Comparison of ENCODE assay signal across 8 cellular contexts in genomic region chr5:91162534-91163381, GRCh38.
DNase-seq lines count a peak whose midpoint lies in the region; ATAC-seq, FAIRE-seq and TF ChIP-seq lines count a peak whose summit lies in the region.

No MANE protein-coding gene starts in this region.

- peak overlapping the region; percentile 40 to 56 for H3K27ac ChIP-seq in prostate gland

- 25% methylated on average over 6 of the region's 6 CpGs for WGBS in prostate gland

- TF ChIP-seq POLR2A in prostate gland (IDR thresholded peaks at IDR 0.05) = no peak

- no peaks in the 10 kb centered on the region for H3K36me3 ChIP-seq in prostate gland

- no peak for FAIRE-seq in urothelium cell line (lab: Jason Lieb, UNC)

- no peaks in the 10 kb centered on the region for H3K27me3 ChIP-seq in prostate gland (replicated peaks; ENCODE audit: insufficient read depth)

- intact Hi-C loops in prostate gland (cut with DNase I) = no loop called here

- H3K4me1 ChIP-seq in prostate gland (replicated peaks) = no peaks in the 10 kb centered on the region

- peak; percentile 25 for DNase-seq in NCI-H748 treated with DMSO at 0.1 percent for 48 hours (lab: John Stamatoyannopoulos, UW)
- peak; percentile 68 to 74 for DNase-seq in activated T-cell treated with anti-CD3 and anti-CD28 coated beads, Interleukin-2, amount 50 U/mL, for 48 hours
- DNase-seq in globus pallidus (ENCODE audit: low spot score) = peak; percentile 50
- DNase-seq in prostate gland (ENCODE audit: low spot score) = peak; percentile 87
- peak; percentile 81 for DNase-seq in urothelium cell line (ENCODE audit: low spot score)
- no peak for DNase-seq in germinal center (ENCODE audit: low spot score)

- no peak for TF ChIP-seq CTCF in prostate gland (IDR thresholded peaks at IDR 0.05)

- H3K4me3 ChIP-seq in prostate gland = no peak overlapping the region

- H3K9me3 ChIP-seq in prostate gland = no peaks in the 10 kb centered on the region

- ATAC-seq in GM18502 (IDR thresholded peaks at IDR 0.05; ENCODE audit: poor library complexity, unreplicated experiment) = peak; percentile 99
- peak; percentile 98 for ATAC-seq in HG02798 (IDR thresholded peaks at IDR 0.05; ENCODE audit: poor library complexity, unreplicated experiment)
